11 cellular contexts compared by ENCODE assay signal in the genomic region with DNA sequence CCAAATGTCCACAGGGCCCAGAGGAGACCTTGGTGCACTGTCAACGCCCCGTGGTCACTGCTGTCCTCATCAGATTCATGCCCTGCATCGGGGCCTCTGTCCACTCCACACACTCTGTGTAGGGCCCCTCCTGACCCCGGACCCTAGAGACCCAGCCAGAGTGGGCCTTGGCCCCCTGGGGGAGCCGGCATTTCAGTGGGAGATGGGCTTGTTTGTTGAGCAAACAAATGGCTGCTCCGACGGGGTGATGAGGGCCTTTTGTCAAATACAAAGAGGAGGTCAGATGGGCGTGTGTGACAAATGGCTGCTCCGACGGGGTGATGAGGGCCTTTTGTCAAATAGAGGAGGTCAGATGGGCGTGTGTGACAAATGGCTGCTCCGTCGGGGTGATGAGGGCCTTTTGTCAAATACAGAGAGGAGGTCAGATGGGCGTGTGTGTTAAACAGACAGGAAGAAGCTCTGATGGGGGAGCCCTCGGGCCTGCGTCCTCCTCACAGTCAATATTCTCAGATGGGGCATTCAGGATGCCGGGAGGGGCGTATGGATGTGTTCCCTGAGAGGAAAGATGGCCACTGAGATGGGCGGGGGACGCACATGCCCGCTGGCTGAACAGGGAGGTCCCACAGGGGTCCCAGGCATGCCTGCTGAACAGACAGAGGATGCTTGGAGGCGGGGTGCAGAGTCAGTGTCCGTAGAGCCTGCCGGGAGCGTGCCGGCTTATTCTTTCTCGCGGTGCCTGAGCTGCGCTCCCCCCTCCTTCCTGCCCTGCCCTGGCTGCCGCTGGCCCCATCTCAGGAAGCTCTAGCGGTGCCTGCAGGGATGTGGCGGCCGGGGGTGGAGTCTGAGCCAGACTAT. TPM values are rescaled to one million over a fixed set of nuclear protein-coding genes. Genes with fewer than 3 reads are reported as not detected.
DNase-seq lines count a peak whose midpoint lies in the region; ATAC-seq and TF ChIP-seq lines count a peak whose summit lies in the region.
"Had no signal": no experiment of that assay in that cellular context is flagged by ENCODE, and none has a peak within 500 bp of the region (broad histone marks: within the 10 kb centered on the region; RNA-seq: fewer than 3 reads in every experiment).

No MANE protein-coding gene starts in this region.

- no peaks in the 10 kb centered on the region for H3K27me3 Mint-ChIP-seq in T-helper 17 cell
- H3K27me3 Mint-ChIP-seq: memory B cell had no signal

- H3K9me3 ChIP-seq in ectodermal cell (ENCODE audit: control insufficient read depth, low read length) (no peaks in the 10 kb centered on the region), stomach (no peaks in the 10 kb centered on the region), mammary epithelial cell (replicated peaks; ENCODE audit: insufficient read depth, low read length) (no peaks in the 10 kb centered on the region), T-helper 17 cell (ENCODE audit: control insufficient read depth, low read length, poor library complexity, severe bottlenecking) (no peaks in the 10 kb centered on the region)

- peaks cover 68% of the 10 kb centered on the region for H3K27me3 ChIP-seq in ectodermal cell (ENCODE audit: control insufficient read depth, insufficient read depth, low read length, poor library complexity, severe bottlenecking)
- H3K27me3 ChIP-seq in stomach: no peaks in the 10 kb centered on the region
- no peaks in the 10 kb centered on the region for H3K27me3 ChIP-seq in mammary epithelial cell (ENCODE audit: insufficient read depth, low read length)

- H3K4me1 ChIP-seq in ectodermal cell (ENCODE audit: control insufficient read depth, insufficient read depth, low read length): peaks cover 19% of the 10 kb centered on the region
- peaks cover 19 to 67% (median 30%) of the 10 kb centered on the region in 4 donors for H3K4me1 ChIP-seq in stomach
- no peaks in the 10 kb centered on the region for H3K4me1 ChIP-seq in mammary epithelial cell (ENCODE audit: insufficient read depth, low read length)

- peak overlapping the region; percentile 90 for H3K27ac ChIP-seq in ectodermal cell (ENCODE audit: insufficient read depth, low read depth, low read length, poor library complexity, severe bottlenecking)
- H3K27ac ChIP-seq in stomach: peak overlapping the region in 4 of 5 donors; percentile 20 to 65 (median 48)
- no peak overlapping the region for H3K27ac ChIP-seq in mammary epithelial cell (ENCODE audit: insufficient read depth, low read depth, low read length)

- TF ChIP-seq CTCF in stomach (IDR thresholded peaks at IDR 0.05) (no peak), mammary epithelial cell (conservative IDR thresholded peaks at IDR 0.05 in 1 of 2, IDR thresholded peaks at IDR 0.05 in 1 of 2; ENCODE audit: extremely low read depth in 1 of 2, insufficient read depth in 1 of 2, low read depth in 1 of 2, low read length in 2 of 2) (no peak)

- H2AFZ ChIP-seq in mammary epithelial cell (ENCODE audit: low read depth, low read length): no peak overlapping the region

- in situ Hi-C loops in mammary epithelial cell (cut with MboI; ENCODE audit: low sequenced_read_pairs in 2 of 2): no loop called here

- TF ChIP-seq POLR2A in stomach (IDR thresholded peaks at IDR 0.05): no peak

- no peaks in the 10 kb centered on the region for H3K36me3 Mint-ChIP-seq in T-helper 17 cell (ENCODE audit: low read depth)

- H3K4me3 Mint-ChIP-seq in T-helper 17 cell: no peak overlapping the region
- H3K4me3 Mint-ChIP-seq: memory B cell had no signal

- no peak overlapping the region for H3K4me2 ChIP-seq in mammary epithelial cell (ENCODE audit: insufficient read depth, low read depth, low read length)

- H3K36me3 ChIP-seq in ectodermal cell (ENCODE audit: control insufficient read depth, insufficient read depth, low read length) (no peaks in the 10 kb centered on the region), stomach (peaks cover 53 to 97% (median 90%) of the 10 kb centered on the region in 4 donors), mammary epithelial cell (ENCODE audit: insufficient read depth, low read length) (peaks cover 14% of the 10 kb centered on the region)

- DNase-seq in Kasumi-1 (lab: John Stamatoyannopoulos, UW) (peak; percentile 91 to 94), left lobe of liver (ENCODE audit: low spot score) (no peak), stomach (no peak), mammary epithelial cell (no peak), T-helper 17 cell (no peak), dedifferentiated amniotic fluid mesenchymal stem cell (ENCODE audit: extremely low spot score) (no peak), putamen (ENCODE audit: low spot score) (no peak)
- DNase-seq: activated CD4-positive, alpha-beta T cell treated with anti-CD3 and anti-CD28 coated beads for 1 hour; GF-D8 had no signal

- ATAC-seq in left lobe of liver: peak; percentile 50
- no peak for ATAC-seq in T-helper 17 cell

- TF ChIP-seq EP300 in stomach (IDR thresholded peaks at IDR 0.05): no peak

- peaks cover 32% of the 10 kb centered on the region for H3K79me2 ChIP-seq in mammary epithelial cell (ENCODE audit: insufficient read depth, low read length)

- H4K20me1 ChIP-seq in mammary epithelial cell (ENCODE audit: insufficient read depth, low read length): no peaks in the 10 kb centered on the region

- BruUV-seq in mammary epithelial cell (replicated peaks; lab: Mats Ljungman, UMichigan): no TSS peak

- H3K9ac ChIP-seq in mammary epithelial cell (ENCODE audit: insufficient read depth, low read length): no peak overlapping the region

- dilution Hi-C loops in mammary epithelial cell (cut with HindIII; ENCODE audit: low sequenced_read_pairs): no loop called here

- H3K27ac Mint-ChIP-seq in T-helper 17 cell: no peak overlapping the region
- H3K27ac Mint-ChIP-seq: memory B cell had no signal

- CTCF ChIA-PET in mammary epithelial cell (lab: Charles Lee; ENCODE audit: low non-redundant PET): no interaction called here

- peaks cover 4% of the 10 kb centered on the region for H3K4me1 Mint-ChIP-seq in T-helper 17 cell
- H3K4me1 Mint-ChIP-seq: memory B cell had no signal

- intact Hi-C loops in stomach (cut with DNase I; ENCODE audit: low total_unique reads) (no loop called here), mammary epithelial cell (cut with micrococcal nuclease) (no loop called here)

- 11% methylated on average over 33 of the region's 33 CpGs for WGBS in ectodermal cell, 2 experiments
- 46 to 56% (median 48%) methylated on average over 21 to 33 of the region's 33 CpGs for WGBS in stomach, 5 donors
- WGBS in mammary epithelial cell (ENCODE audit: low coverage, missing lambda C conversion rate): 86% methylated on average over 15 of the region's 33 CpGs

- H3K4me3 ChIP-seq in ectodermal cell (ENCODE audit: insufficient read depth, low read depth, low read length): peak overlapping the region; percentile 12
- peak overlapping the region in 1 of 4 donors; percentile 1 for H3K4me3 ChIP-seq in stomach
- no peak overlapping the region for H3K4me3 ChIP-seq in mammary epithelial cell (replicated peaks in 1 of 3; ENCODE audit: insufficient read depth in 1 of 3, low read depth in 2 of 3, low read length in 3 of 3)

RNA-seq across cellular contexts. Expression of gene SMIM24, which starts 36.3 kb away (rescaled TPM):
- not detected for polyA plus RNA-seq in ectodermal cell (2013, experiment 1 of 4)
- 1.2 TPM for polyA plus RNA-seq in ectodermal cell (2013, experiment 2 of 4)
- 0.53 TPM for polyA plus RNA-seq in ectodermal cell (2013, experiment 3 of 4)
- 0.69 TPM for polyA plus RNA-seq in ectodermal cell (2013, experiment 4 of 4)
- total RNA-seq in left lobe of liver (10.8 TPM), stomach (100 to 1,000 TPM in 1 of 5 donors, 10 to 100 TPM in 1, 1 to 10 TPM in 2, not detected in 1; 1.4 to 178 (median 38.3) TPM), mammary epithelial cell (1 to 10 TPM in 1 of 2 donors, not detected in 1; 2.7 TPM), T-helper 17 cell (not detected)
- polyA plus RNA-seq in stomach (100 to 1,000 TPM in 1 of 3 donors, 10 to 100 TPM in 2; 14.1 to 116 (median 68.7) TPM), mammary epithelial cell (0.90 TPM)
- not detected for polyA minus RNA-seq in mammary epithelial cell

RNA-seq across cellular contexts. Expression of gene SMIM44, which starts 39.2 kb away (rescaled TPM):
- polyA plus RNA-seq in ectodermal cell (2013, experiment 1 of 4): not detected
- not detected for polyA plus RNA-seq in ectodermal cell (2013, experiment 2 of 4)
- polyA plus RNA-seq in ectodermal cell (2013, experiment 3 of 4): not detected
- not detected for polyA plus RNA-seq in ectodermal cell (2013, experiment 4 of 4)
- total RNA-seq in left lobe of liver (not detected), stomach (not detected), mammary epithelial cell (1 to 10 TPM in 1 of 2 donors, not detected in 1; 2.7 TPM), T-helper 17 cell (not detected)
- polyA plus RNA-seq in stomach (1 to 10 TPM in 1 of 3 donors, not detected in 2; 2.7 TPM), mammary epithelial cell (not detected)
- polyA minus RNA-seq in mammary epithelial cell: not detected

RNA-seq across cellular contexts. Expression of gene DOHH, which starts 56.4 kb away (rescaled TPM):
- polyA plus RNA-seq in ectodermal cell (2013, experiment 1 of 4): 10.6 TPM
- polyA plus RNA-seq in ectodermal cell (2013, experiment 2 of 4): 9.8 TPM
- 9.2 TPM for polyA plus RNA-seq in ectodermal cell (2013, experiment 3 of 4)
- polyA plus RNA-seq in ectodermal cell (2013, experiment 4 of 4): 8.1 TPM
- 5.5 TPM for total RNA-seq in left lobe of liver
- total RNA-seq in stomach: 10 to 100 TPM in 2 of 5 donors, 1 to 10 TPM in 1, under 1 TPM in 1, not detected in 1; 0.45 to 21.7 (median 11.1) TPM
- polyA plus RNA-seq in stomach: 10 to 100 TPM; 10.7 to 14.1 (median 13.6) TPM
- total RNA-seq in mammary epithelial cell: 10 to 100 TPM; 11.7 to 14.7 TPM
- polyA plus RNA-seq in mammary epithelial cell: 11.0 TPM
- 3.4 TPM for polyA minus RNA-seq in mammary epithelial cell
- 1 to 10 TPM; 4.1 to 5.2 TPM for total RNA-seq in T-helper 17 cell

Comparison
In these comparisons a context has a peak if more than half of its experiments do, and no peak if none do; other contexts are left out.
1. DNase-seq: peak in Kasumi-1 (2 of 2); none in left lobe of liver (single experiment), stomach (single experiment), mammary epithelial cell (single experiment), T-helper 17 cell (0 of 3), dedifferentiated amniotic fluid mesenchymal stem cell (single experiment) and putamen (single experiment).